ENCODE assay signal across 27 cellular contexts in the genomic region with DNA sequence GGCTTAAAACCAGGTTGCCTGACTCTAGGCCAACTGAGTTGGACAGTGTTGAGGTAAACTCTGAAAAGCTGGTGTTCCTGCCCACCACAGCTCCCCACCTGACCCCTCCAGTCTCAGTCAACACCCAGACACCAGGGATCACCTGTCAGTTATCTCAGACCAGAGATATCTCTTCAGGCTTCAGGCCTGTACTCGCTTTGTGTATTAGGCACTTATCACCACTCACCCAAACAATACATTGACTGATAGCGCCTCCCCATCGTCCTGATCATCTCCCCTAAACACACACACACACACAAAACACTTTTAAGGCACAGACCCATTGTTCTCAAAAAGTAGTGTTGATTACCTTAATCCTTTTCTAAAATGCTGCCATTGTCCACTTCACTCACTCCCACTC.
"Had no signal": no experiment of that assay in that cellular context is flagged by ENCODE, and none has a peak within 500 bp of the region (broad histone marks: within the 10 kb centered on the region; RNA-seq: fewer than 3 reads in every experiment).

No MANE protein-coding gene starts in this region.

- H3K9me3 Mint-ChIP-seq: activated CD8-positive, alpha-beta T cell treated with anti-CD3 and anti-CD28 coated beads for 36 hours; activated naive CD4-positive, alpha-beta T cell treated with anti-CD3 and anti-CD28 coated beads, Interleukin-2, amount 50 U/mL, for 24 hours; activated naive CD8-positive, alpha-beta T cell treated with anti-CD3 and anti-CD28 coated beads, Interleukin-2, amount 50 U/mL, for 24 hours; activated T-cell treated with anti-CD3 and anti-CD28 coated beads, Interleukin-2, amount 50 U/mL, for 4 hours; activated T-helper 17 cell treated with anti-CD3 and anti-CD28 coated beads, Interleukin-2, amount 50 U/mL, for 72 hours; dendritic cell treated with granulocyte-macrophage colony-stimulating factor and Interleukin-4, amounts not matched to agents 40 ng/mL and 50 ng/mL, for 4 days; neural progenitor cell; WTC11 had no signal

- H3K4me3 Mint-ChIP-seq: activated CD8-positive, alpha-beta T cell treated with anti-CD3 and anti-CD28 coated beads for 36 hours; activated naive CD4-positive, alpha-beta T cell treated with anti-CD3 and anti-CD28 coated beads, Interleukin-2, amount 50 U/mL, for 24 hours; activated naive CD8-positive, alpha-beta T cell treated with anti-CD3 and anti-CD28 coated beads, Interleukin-2, amount 50 U/mL, for 24 hours; activated T-cell treated with anti-CD3 and anti-CD28 coated beads, Interleukin-2, amount 50 U/mL, for 4 hours; activated T-helper 17 cell treated with anti-CD3 and anti-CD28 coated beads, Interleukin-2, amount 50 U/mL, for 72 hours; dendritic cell treated with granulocyte-macrophage colony-stimulating factor and Interleukin-4, amounts not matched to agents 40 ng/mL and 50 ng/mL, for 4 days; naive thymus-derived CD4-positive, alpha-beta T cell; neural progenitor cell; WTC11 had no signal

- H3K4me1 ChIP-seq: breast epithelium, suprapubic skin, upper lobe of right lung had no signal

- H3K9ac ChIP-seq: neural progenitor cell had no signal

- H2AFZ ChIP-seq: hepatocyte, neural progenitor cell had no signal

- H3K4me2 ChIP-seq: neural progenitor cell had no signal

- ATAC-seq: activated CD8-positive, alpha-beta T cell treated with anti-CD3 and anti-CD28 coated beads for 36 hours; activated naive CD8-positive, alpha-beta T cell treated with anti-CD3 and anti-CD28 coated beads, Interleukin-2, amount 50 U/mL, for 24 hours; activated T-cell treated with anti-CD3 and anti-CD28 coated beads, Interleukin-2, amount 50 U/mL, for 4 hours; activated T-helper 17 cell treated with anti-CD3 and anti-CD28 coated beads, Interleukin-2, amount 50 U/mL, for 72 hours; gastroesophageal sphincter; naive thymus-derived CD4-positive, alpha-beta T cell; upper lobe of right lung; WTC11 had no signal

- H3K36me3 Mint-ChIP-seq: activated naive CD4-positive, alpha-beta T cell treated with anti-CD3 and anti-CD28 coated beads, Interleukin-2, amount 50 U/mL, for 24 hours; naive thymus-derived CD4-positive, alpha-beta T cell; neural progenitor cell; WTC11 had no signal

- H3K9me3 ChIP-seq: breast epithelium, gastroesophageal sphincter, right atrium auricular region, suprapubic skin, tibial artery, upper lobe of right lung had no signal

- H3K27ac ChIP-seq: breast epithelium, gastroesophageal sphincter, neural progenitor cell, right atrium auricular region, suprapubic skin, tibial artery, upper lobe of right lung had no signal

- H3K27me3 ChIP-seq: breast epithelium, gastroesophageal sphincter, hepatocyte, neural progenitor cell, right atrium auricular region, suprapubic skin, tibial artery, upper lobe of right lung had no signal

- H3K79me2 ChIP-seq: hepatocyte had no signal

- DNase-seq: activated CD4-positive, alpha-beta T cell treated with anti-CD3 and anti-CD28 coated beads, Interleukin-2, amount 50 U/mL, for 1 hour; activated CD8-positive, alpha-beta T cell treated with anti-CD3 and anti-CD28 coated beads for 36 hours; activated naive CD8-positive, alpha-beta T cell treated with anti-CD3 and anti-CD28 coated beads, Interleukin-2, amount 50 U/mL, for 24 hours; activated T-cell treated with anti-CD3 and anti-CD28 coated beads, Interleukin-2, amount 50 U/mL, for 4 hours; amygdala; central memory CD4-positive, alpha-beta T cell; effector CD4-positive, alpha-beta T cell; erythroblast; islet precursor cell; mammary epithelial cell; midbrain; naive thymus-derived CD4-positive, alpha-beta T cell; occipital lobe; stimulated activated naive CD4-positive, alpha-beta T cell; T-helper 2 cell; tibial artery; upper lobe of right lung had no signal

- H3K27me3 Mint-ChIP-seq: dendritic cell treated with granulocyte-macrophage colony-stimulating factor and Interleukin-4, amounts not matched to agents 40 ng/mL and 50 ng/mL, for 4 days had no signal

- H3K4me1 Mint-ChIP-seq: activated naive CD4-positive, alpha-beta T cell treated with anti-CD3 and anti-CD28 coated beads, Interleukin-2, amount 50 U/mL, for 24 hours; activated naive CD8-positive, alpha-beta T cell treated with anti-CD3 and anti-CD28 coated beads, Interleukin-2, amount 50 U/mL, for 24 hours; activated T-helper 17 cell treated with anti-CD3 and anti-CD28 coated beads, Interleukin-2, amount 50 U/mL, for 72 hours; naive thymus-derived CD4-positive, alpha-beta T cell had no signal

- H3K27ac Mint-ChIP-seq: activated CD8-positive, alpha-beta T cell treated with anti-CD3 and anti-CD28 coated beads for 36 hours; activated naive CD4-positive, alpha-beta T cell treated with anti-CD3 and anti-CD28 coated beads, Interleukin-2, amount 50 U/mL, for 24 hours; activated naive CD8-positive, alpha-beta T cell treated with anti-CD3 and anti-CD28 coated beads, Interleukin-2, amount 50 U/mL, for 24 hours; activated T-helper 17 cell treated with anti-CD3 and anti-CD28 coated beads, Interleukin-2, amount 50 U/mL, for 72 hours; dendritic cell treated with granulocyte-macrophage colony-stimulating factor and Interleukin-4, amounts not matched to agents 40 ng/mL and 50 ng/mL, for 4 days; naive thymus-derived CD4-positive, alpha-beta T cell; neural progenitor cell; WTC11 had no signal

- H3K36me3 ChIP-seq: breast epithelium, gastroesophageal sphincter, neural progenitor cell, right atrium auricular region, suprapubic skin, tibial artery, upper lobe of right lung had no signal

- H3K4me3 ChIP-seq: breast epithelium, gastroesophageal sphincter, hepatocyte, neural progenitor cell, right atrium auricular region, suprapubic skin, tibial artery, upper lobe of right lung had no signal
